In genomic region chr18:79424880-79425572, GRCh38 we compare ENCODE assay signal across 18 cellular contexts. TPM values are rescaled to one million over a fixed set of nuclear protein-coding genes. Genes with fewer than 3 reads are reported as not detected.
DNase-seq lines count a peak whose midpoint lies in the region; ATAC-seq and TF ChIP-seq lines count a peak whose summit lies in the region.
"Had no signal": no experiment of that assay in that cellular context is flagged by ENCODE, and none has a peak within 500 bp of the region (broad histone marks: within the 10 kb centered on the region; RNA-seq: fewer than 3 reads in every experiment).

No MANE protein-coding gene starts in this region.

- H3K36me3 ChIP-seq in breast epithelium: no peaks in the 10 kb centered on the region
- H3K36me3 ChIP-seq: Peyer's patch had no signal

- no peaks in the 10 kb centered on the region for H3K27me3 Mint-ChIP-seq in MCF 10A (ENCODE audit: insufficient read depth, unreplicated experiment)
- H3K27me3 Mint-ChIP-seq in T-helper 17 cell: no peaks in the 10 kb centered on the region
- H3K27me3 Mint-ChIP-seq in immature natural killer cell (ENCODE audit: low read depth in 3 of 3): peaks cover 0 to 5% (median 2%) of the 10 kb centered on the region in 3 donors
- H3K27me3 Mint-ChIP-seq in stimulated activated naive B cell treated with anti-CD40 and anti-IgM and Interleukin-4, amounts not matched to agents 10 μg/mL and 1 μg/mL and 100 μg/mL, for 72 hours: no peaks in the 10 kb centered on the region
- H3K27me3 Mint-ChIP-seq: activated CD8-positive, alpha-beta memory T cell treated with anti-CD3 and anti-CD28 coated beads, Interleukin-2, amount 10 ng/mL, durations not matched to agents 7 days and 5 days had no signal

- no peak overlapping the region for H3K27ac ChIP-seq in breast epithelium
- H3K27ac ChIP-seq: hepatocyte, Peyer's patch had no signal

- TF ChIP-seq CTCF in MCF 10A (IDR thresholded peaks at IDR 0.05; ENCODE audit: unreplicated experiment) (no peak), breast epithelium (IDR thresholded peaks at IDR 0.05) (no peak)

- no TSS peak for BruUV-seq in MCF 10A (replicated peaks; lab: Mats Ljungman, UMichigan)

- H3K27ac Mint-ChIP-seq in MCF 10A (ENCODE audit: low read depth, unreplicated experiment) (peak overlapping the region; percentile 72), T-helper 17 cell (peak overlapping the region; percentile 91), immature natural killer cell (peak overlapping the region in 4 of 6 donors; percentile 2 to 80 (median 68))
- peak overlapping the region; percentile 83 for H3K27ac Mint-ChIP-seq in stimulated activated naive B cell treated with anti-CD40 and anti-IgM and Interleukin-4, amounts not matched to agents 10 μg/mL and 1 μg/mL and 100 μg/mL, for 72 hours
- H3K27ac Mint-ChIP-seq: activated CD8-positive, alpha-beta memory T cell treated with anti-CD3 and anti-CD28 coated beads, Interleukin-2, amount 10 ng/mL, durations not matched to agents 7 days and 5 days; HFFc6 had no signal

- no peaks in the 10 kb centered on the region for H3K27me3 ChIP-seq in breast epithelium
- H3K27me3 ChIP-seq: hepatocyte, Peyer's patch, sigmoid colon had no signal

- peaks cover 30% of the 10 kb centered on the region for H3K9me3 Mint-ChIP-seq in MCF 10A (ENCODE audit: unreplicated experiment)
- no peaks in the 10 kb centered on the region for H3K9me3 Mint-ChIP-seq in immature natural killer cell
- H3K9me3 Mint-ChIP-seq in stimulated activated naive B cell treated with anti-CD40 and anti-IgM and Interleukin-4, amounts not matched to agents 10 μg/mL and 1 μg/mL and 100 μg/mL, for 72 hours: no peaks in the 10 kb centered on the region

- H3K9me3 ChIP-seq in breast epithelium: no peaks in the 10 kb centered on the region
- no peaks in the 10 kb centered on the region for H3K9me3 ChIP-seq in T-helper 17 cell (ENCODE audit: control insufficient read depth, low read length, poor library complexity, severe bottlenecking)
- H3K9me3 ChIP-seq: Peyer's patch, sigmoid colon had no signal

- H3K4me1 Mint-ChIP-seq in MCF 10A (ENCODE audit: insufficient read depth, unreplicated experiment) (peaks cover 11% of the 10 kb centered on the region), T-helper 17 cell (peaks cover 32% of the 10 kb centered on the region), immature natural killer cell (peaks cover 28 to 29% of the 10 kb centered on the region in 2 donors)
- peaks cover 36 to 76% of the 10 kb centered on the region in 2 donors for H3K4me1 Mint-ChIP-seq in stimulated activated naive B cell treated with anti-CD40 and anti-IgM and Interleukin-4, amounts not matched to agents 10 μg/mL and 1 μg/mL and 100 μg/mL, for 72 hours

- H3K4me3 Mint-ChIP-seq in MCF 10A (ENCODE audit: unreplicated experiment) (no peak overlapping the region), T-helper 17 cell (peak overlapping the region; percentile 43), immature natural killer cell (no peak overlapping the region)
- H3K4me3 Mint-ChIP-seq in stimulated activated naive B cell treated with anti-CD40 and anti-IgM and Interleukin-4, amounts not matched to agents 10 μg/mL and 1 μg/mL and 100 μg/mL, for 72 hours: peak overlapping the region; percentile 5 to 21
- H3K4me3 Mint-ChIP-seq: activated CD8-positive, alpha-beta memory T cell treated with anti-CD3 and anti-CD28 coated beads, Interleukin-2, amount 10 ng/mL, durations not matched to agents 7 days and 5 days; HFFc6 had no signal

- no peaks in the 10 kb centered on the region for H3K4me1 ChIP-seq in breast epithelium

- H3K36me3 Mint-ChIP-seq in MCF 10A (ENCODE audit: insufficient read depth, unreplicated experiment): peaks cover 14% of the 10 kb centered on the region
- peaks cover 7% of the 10 kb centered on the region for H3K36me3 Mint-ChIP-seq in T-helper 17 cell (ENCODE audit: low read depth)
- peaks cover 4 to 15% (median 4%) of the 10 kb centered on the region in 3 donors for H3K36me3 Mint-ChIP-seq in immature natural killer cell
- H3K36me3 Mint-ChIP-seq in stimulated activated naive B cell treated with anti-CD40 and anti-IgM and Interleukin-4, amounts not matched to agents 10 μg/mL and 1 μg/mL and 100 μg/mL, for 72 hours: peaks cover 45 to 56% of the 10 kb centered on the region in 2 donors

- POLR2A ChIA-PET in MCF 10A (lab: Yijun Ruan, JAX): no interaction called here

- DNase-seq in MCF 10A (ENCODE audit: unreplicated experiment) (no peak), breast epithelium (ENCODE audit: low spot score in 2 of 2) (no peak), T-helper 17 cell (no peak), immature natural killer cell (no peak), NCI-H1105 treated with DMSO at 0.1 percent for 48 hours (lab: John Stamatoyannopoulos, UW) (no peak), SW 1271 (lab: John Stamatoyannopoulos, UW) (no peak), COR-L47 (lab: John Stamatoyannopoulos, UW) (no peak)
- no peak for DNase-seq in stimulated activated naive B cell treated with anti-CD40 and anti-IgM and Interleukin-4, amounts not matched to agents 10 μg/mL and 1 μg/mL and 100 μg/mL, for 72 hours
- DNase-seq: activated CD8-positive, alpha-beta memory T cell treated with anti-CD3 and anti-CD28 coated beads, Interleukin-2, amount 10 ng/mL, durations not matched to agents 7 days and 5 days; effector CD4-positive, alpha-beta T cell; HFFc6; mesenchymal stem cell; NCI-H2029 treated with DMSO at 0.1 percent for 48 hours; nucleus accumbens; Peyer's patch; sigmoid colon; stimulated activated CD4-positive, alpha-beta T cell treated with anti-CD3 and anti-CD28 coated beads, Interleukin-2, amount 100 ng/mL, for 48 hours had no signal

- CTCF ChIA-PET in MCF 10A (lab: Yijun Ruan, JAX): no interaction called here

- no peak for ATAC-seq in T-helper 17 cell
- no peak for ATAC-seq in stimulated activated naive B cell treated with anti-CD40 and anti-IgM and Interleukin-4, amounts not matched to agents 10 μg/mL and 1 μg/mL and 100 μg/mL, for 72 hours (replicated peaks)
- ATAC-seq: activated CD8-positive, alpha-beta memory T cell treated with anti-CD3 and anti-CD28 coated beads, Interleukin-2, amount 10 ng/mL, durations not matched to agents 7 days and 5 days had no signal

- H3K4me3 ChIP-seq in breast epithelium: no peak overlapping the region
- H3K4me3 ChIP-seq: hepatocyte, Peyer's patch, sigmoid colon had no signal

- no peak for TF ChIP-seq POLR2A in breast epithelium (IDR thresholded peaks at IDR 0.05)

- intact Hi-C loops in MCF 10A (cut with micrococcal nuclease) (no loop called here), breast epithelium (cut with DNase I; ENCODE audit: low total_unique reads) (no loop called here)

RNA-seq across cellular contexts. Expression of gene NFATC1, which starts 29.3 kb away (rescaled TPM):
- total RNA-seq in MCF 10A (2022) (2.0 and 3.7 TPM in 2 replicates), breast epithelium (10 to 100 TPM; 10.9 to 18.0 (median 12.9) TPM), T-helper 17 cell (10 to 100 TPM; 73.4 to 77.8 TPM)
- polyA plus RNA-seq in immature natural killer cell: 10 to 100 TPM in 1 of 3 donors, 1 to 10 TPM in 2; 3.1 to 17.6 (median 8.9) TPM

Comparison
In these comparisons a context has a peak if more than half of its experiments do, and no peak if none do; other contexts are left out.
1. H3K4me3 Mint-ChIP-seq: peak in T-helper 17 cell (single experiment) and stimulated activated naive B cell treated with anti-CD40 and anti-IgM and Interleukin-4, amounts not matched to agents 10 μg/mL and 1 μg/mL and 100 μg/mL, for 72 hours (2 of 2); none in MCF 10A (single experiment) and immature natural killer cell (0 of 5).
2. Peak in every context shown above with its lines, with median percentiles within 50 percentile points of each other: H3K27ac Mint-ChIP-seq.